ENCODE assay signal across 8 cellular contexts in the genomic region with DNA sequence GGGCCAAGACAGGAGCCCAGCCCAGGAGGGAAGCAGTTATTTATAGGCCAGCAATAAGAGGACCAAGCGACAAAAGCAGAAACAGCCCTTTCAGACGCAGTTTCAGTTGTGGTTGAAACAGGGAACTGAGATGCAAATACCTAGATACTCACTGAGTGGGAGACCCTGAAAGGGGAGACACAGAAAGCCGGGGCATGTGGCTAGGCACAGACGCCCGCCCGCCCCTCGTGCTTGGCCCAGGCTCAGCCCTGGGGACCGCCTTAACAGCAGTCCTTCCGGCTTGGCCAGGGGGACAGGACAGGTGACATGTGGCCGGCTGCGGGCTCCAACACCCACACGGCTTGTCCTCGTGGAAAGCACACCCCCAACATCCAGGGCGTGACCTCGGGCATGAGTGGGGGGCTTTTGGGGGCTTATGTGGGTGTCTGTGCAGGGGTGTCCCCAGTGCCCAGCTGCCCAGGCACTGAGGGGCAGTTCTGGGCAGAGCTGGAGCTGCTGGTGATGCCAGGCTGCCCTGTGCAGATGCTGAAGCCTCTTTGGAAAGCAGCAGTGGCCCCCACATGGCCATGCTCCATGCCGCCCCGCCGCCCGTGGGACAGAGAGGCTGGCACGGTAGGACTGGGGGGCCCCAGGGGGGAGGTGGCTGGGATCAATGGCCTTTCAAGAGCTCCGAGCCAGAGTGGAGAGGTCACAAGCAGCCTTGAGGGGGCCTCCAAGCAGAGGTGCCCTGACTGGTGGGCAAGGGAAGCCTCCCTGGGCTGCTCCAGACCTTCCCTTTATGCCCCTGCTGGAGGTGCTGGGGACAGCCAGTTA. TPM values are rescaled to one million over a fixed set of nuclear protein-coding genes. Genes with fewer than 3 reads are reported as not detected.
DNase-seq lines count a peak whose midpoint lies in the region; ATAC-seq and TF ChIP-seq lines count a peak whose summit lies in the region.
"Had no signal": no experiment of that assay in that cellular context is flagged by ENCODE, and none has a peak within 500 bp of the region (broad histone marks: within the 10 kb centered on the region; RNA-seq: fewer than 3 reads in every experiment).

No MANE protein-coding gene starts in this region.

- H4K20me1 ChIP-seq in OCI-LY7 (ENCODE audit: insufficient read depth, low read length) = 0 out of 2 replicates have a peak, but pooled peaks cover 4% of the 10 kb centered on the region
- H4K20me1 ChIP-seq in osteoblast (ENCODE audit: insufficient read depth, low read length) = no peaks in the 10 kb centered on the region

- intact Hi-C loops in OCI-LY7 (cut with micrococcal nuclease; ENCODE audit: unreplicated experiment) = loop anchor here (1.0 to 2.0 kb wide), 2 partner anchors 31 to 100 kb away; no protein-coding TSS in a partner anchor

- H3K36me3 ChIP-seq in OCI-LY7 (ENCODE audit: insufficient read depth, low read length) (no peaks in the 10 kb centered on the region), osteoblast (ENCODE audit: insufficient read depth, low read length) (no peaks in the 10 kb centered on the region)

- H3K27me3 ChIP-seq in osteoblast (ENCODE audit: insufficient read depth, low read length) = peaks cover 5% of the 10 kb centered on the region

- TF ChIP-seq CTCF in OCI-LY7 (conservative IDR thresholded peaks at IDR 0.05; ENCODE audit: low read length) = no peak; the same call in 1 of the 2 replicates
- no peak for TF ChIP-seq CTCF in osteoblast (IDR thresholded peaks at IDR 0.05; ENCODE audit: extremely low read depth, low read depth, low read length)

- peak; percentile 87 for ATAC-seq in HG02870 (IDR thresholded peaks at IDR 0.05; ENCODE audit: unreplicated experiment)

- CTCF ChIA-PET in OCI-LY7 (lab: Charles Lee; ENCODE audit: unreplicated experiment) = no interaction called here

- peak overlapping the region; percentile 84 for H3K4me2 ChIP-seq in OCI-LY7 (ENCODE audit: low read length)
- no peak overlapping the region for H3K4me2 ChIP-seq in osteoblast (ENCODE audit: insufficient read depth, low read length)

- POLR2A ChIA-PET in OCI-LY7 (lab: Charles Lee) = interaction anchor here (1.0 kb wide), 1 partner anchor 90 kb away, joined by 3 read pairs; no protein-coding TSS in a partner anchor

- H3K4me3 ChIP-seq in OCI-LY7 (ENCODE audit: low read depth, low read length, poor library complexity, severe bottlenecking) (peak overlapping the region; percentile 55), osteoblast (ENCODE audit: insufficient read depth, low read length) (no peak overlapping the region)

- no peaks in the 10 kb centered on the region for H3K9me2 ChIP-seq in OCI-LY7 (ENCODE audit: insufficient read depth, low read length)

- DNase-seq in GM19238 (ENCODE audit: insufficient read length, low spot score) (peak; percentile 95), OCI-LY7 (ENCODE audit: low spot score) (peak; percentile 91), osteoblast (ENCODE audit: insufficient read length, low spot score, missing footprints) (peak; percentile 72), AG20443 (ENCODE audit: low spot score) (no peak), superior temporal gyrus (ENCODE audit: extremely low spot score) (no peak)
- no peak for DNase-seq in activated naive CD4-positive, alpha-beta T cell (lab: John Stamatoyannopoulos, UW)

- no peaks in the 10 kb centered on the region for H3K79me2 ChIP-seq in OCI-LY7 (ENCODE audit: insufficient read depth, low read depth, low read length)
- H3K79me2 ChIP-seq in osteoblast (ENCODE audit: insufficient read depth, low read length) = no peaks in the 10 kb centered on the region

- peaks cover 45% of the 10 kb centered on the region for H3K4me1 ChIP-seq in OCI-LY7 (ENCODE audit: insufficient read depth, low read length, poor library complexity, severe bottlenecking)
- H3K4me1 ChIP-seq in osteoblast (ENCODE audit: insufficient read depth, low read length) = no peaks in the 10 kb centered on the region

- 0 out of 2 replicates have a peak, but pooled peaks cover 7% of the 10 kb centered on the region for H3K9me3 ChIP-seq in OCI-LY7 (ENCODE audit: low read length)
- H3K9me3 ChIP-seq in osteoblast (ENCODE audit: low read depth, low read length) = peaks cover 4% of the 10 kb centered on the region

- H2AFZ ChIP-seq in OCI-LY7 (ENCODE audit: low read length) (no peak overlapping the region), osteoblast (ENCODE audit: low read length) (no peak overlapping the region)

- H3K27ac ChIP-seq in OCI-LY7 (ENCODE audit: low read depth, low read length, poor library complexity, severe bottlenecking) (no peak overlapping the region), osteoblast (ENCODE audit: low read depth, low read length) (no peak overlapping the region)

- BruUV-seq in OCI-LY7 (replicated peaks; lab: Mats Ljungman, UMichigan) = no TSS peak

RNA-seq across cellular contexts. Expression of a gene that starts 2.1 kb away (rescaled TPM):
- total RNA-seq in OCI-LY7 (2014; rRNA removed; shearing (Covaris generic)) = 0.66 TPM in 1 of 2 replicates, not detected in the other
- total RNA-seq in OCI-LY7 (2022) (3.7 and 5.1 TPM in 2 replicates), osteoblast (not detected in 2 replicates)
- total RNA-seq: M059J had no signal

RNA-seq across cellular contexts. Expression of a gene that starts 51.3 kb away (rescaled TPM):
- 0.21 TPM in 1 of 2 replicates, not detected in the other for total RNA-seq in OCI-LY7 (2014; rRNA removed; shearing (Covaris generic))
- total RNA-seq in OCI-LY7 (2022) = 0.09 and 0.61 TPM in 2 replicates
- total RNA-seq in osteoblast = 30.8 and 31.8 TPM in 2 replicates

RNA-seq across cellular contexts. Expression of a gene that starts 58.8 kb away (rescaled TPM):
- total RNA-seq in OCI-LY7 (2014; rRNA removed; shearing (Covaris generic)) = 0.08 and 0.82 TPM in 2 replicates
- 1.2 TPM in 1 of 2 replicates, not detected in the other for total RNA-seq in OCI-LY7 (2022)
- 11.5 and 12.3 TPM in 2 replicates for total RNA-seq in osteoblast

Comparison
In these comparisons a context has a peak if more than half of its experiments do, and no peak if none do; other contexts are left out.
1. DNase-seq: peak in GM19238 (single experiment), OCI-LY7 (single experiment) and osteoblast (single experiment); none in AG20443 (single experiment), activated naive CD4-positive, alpha-beta T cell (0 of 4) and superior temporal gyrus (single experiment).
2. RNA of a gene that starts 51.3 kb away (total RNA-seq): 30.8 to 31.8 TPM in osteoblast; 0.09 to 0.61 TPM in OCI-LY7; every median in the first group is over 10 times any median in the second.